Comparison of ENCODE assay signal across 1 cellular context in the genomic region with DNA sequence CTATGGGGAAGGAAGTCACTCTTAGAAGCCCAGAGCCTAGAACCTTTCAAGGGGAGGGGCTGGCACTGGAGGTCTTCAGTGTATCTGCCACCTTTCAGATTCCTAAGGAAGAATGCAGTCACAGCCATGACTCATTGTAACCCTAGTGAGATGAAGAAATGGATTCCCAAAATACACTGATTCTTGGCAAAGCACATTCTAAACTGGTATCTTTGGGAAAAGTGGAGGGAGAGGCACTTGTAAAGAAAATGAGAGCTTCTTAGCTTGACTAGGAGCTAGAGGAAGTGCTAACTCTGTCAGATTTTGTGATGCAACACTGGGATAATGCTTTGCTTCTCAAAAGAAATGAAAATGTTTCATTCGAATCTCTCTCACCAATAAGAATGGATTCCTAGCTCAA.
TF ChIP-seq lines count a peak whose summit lies in the region.

No MANE protein-coding gene starts in this region.

TF ChIP-seq in H1, 55 proteins besides CTCF, POLR2A, EP300 and RAD21:
- TF ChIP-seq RBBP5 (IDR thresholded peaks at IDR 0.05; ENCODE audit: borderline replicate concordance, low read depth, low read length) (no peak), YY1 (IDR thresholded peaks at IDR 0.05; ENCODE audit: low read depth, low read length) (no peak)
TF ChIP-seq in H1: peak in this region for 0.
